9 cellular contexts compared by ENCODE assay signal in genomic region chr1:231629132-231629531, GRCh38. TPM values are rescaled to one million over a fixed set of nuclear protein-coding genes. Genes with fewer than 3 reads are reported as not detected.
DNase-seq lines count a peak whose midpoint lies in the region; ATAC-seq and TF ChIP-seq lines count a peak whose summit lies in the region.
"Had no signal": no experiment of that assay in that cellular context is flagged by ENCODE, and none has a peak within 500 bp of the region (broad histone marks: within the 10 kb centered on the region; RNA-seq: fewer than 3 reads in every experiment).

No MANE protein-coding gene starts in this region.

- peaks cover 28% of the 10 kb centered on the region for H3K4me1 Mint-ChIP-seq in activated CD8-positive, alpha-beta T cell treated with anti-CD3 and anti-CD28 coated beads for 36 hours (ENCODE audit: low read depth)
- peaks cover 30 to 32% of the 10 kb centered on the region in 2 donors for H3K4me1 Mint-ChIP-seq in immature natural killer cell

- peak overlapping the region; percentile 20 for H3K4me3 Mint-ChIP-seq in activated CD8-positive, alpha-beta T cell treated with anti-CD3 and anti-CD28 coated beads for 36 hours
- peak overlapping the region in 2 of 5 donors; percentile 30 to 51 for H3K4me3 Mint-ChIP-seq in immature natural killer cell

- no peak for TF ChIP-seq CTCF in activated CD8-positive, alpha-beta T cell treated with anti-CD3 and anti-CD28 coated beads for 36 hours (IDR thresholded peaks at IDR 0.05)

- H3K36me3 Mint-ChIP-seq in activated CD8-positive, alpha-beta T cell treated with anti-CD3 and anti-CD28 coated beads for 36 hours (ENCODE audit: low read depth), result no peaks in the 10 kb centered on the region
- no peaks in the 10 kb centered on the region for H3K36me3 Mint-ChIP-seq in immature natural killer cell

- POLR2A ChIA-PET in activated CD8-positive, alpha-beta T cell treated with anti-CD3 and anti-CD28 coated beads for 36 hours (lab: Charles Lee), result no interaction called here

- no peaks in the 10 kb centered on the region for H3K27me3 Mint-ChIP-seq in activated CD8-positive, alpha-beta T cell treated with anti-CD3 and anti-CD28 coated beads for 36 hours
- peaks cover 1 to 9% (median 5%) of the 10 kb centered on the region in 3 donors for H3K27me3 Mint-ChIP-seq in immature natural killer cell (ENCODE audit: low read depth in 3 of 3)

- CTCF ChIA-PET in activated CD8-positive, alpha-beta T cell treated with anti-CD3 and anti-CD28 coated beads for 36 hours (lab: Charles Lee), result no interaction called here

- H3K9me3 Mint-ChIP-seq in activated CD8-positive, alpha-beta T cell treated with anti-CD3 and anti-CD28 coated beads for 36 hours, result no peaks in the 10 kb centered on the region
- H3K9me3 Mint-ChIP-seq in immature natural killer cell, result no peaks in the 10 kb centered on the region

- peak overlapping the region; percentile 43 for H3K27ac Mint-ChIP-seq in activated CD8-positive, alpha-beta T cell treated with anti-CD3 and anti-CD28 coated beads for 36 hours
- H3K27ac Mint-ChIP-seq in immature natural killer cell, result peak overlapping the region in 2 of 6 donors; percentile 1 to 48

- DNase-seq in AG20443 (ENCODE audit: low spot score) (peak; percentile 52), HCEC 1CT (peak; percentile 33), immature natural killer cell (peak in 2 of 3 donors; percentile 7 to 15), DMS53 (lab: John Stamatoyannopoulos, UW) (no peak), DMS114 treated with DMSO at 0.1 percent for 48 hours (lab: John Stamatoyannopoulos, UW; ENCODE audit: unreplicated experiment) (no peak)
- DNase-seq in activated CD8-positive, alpha-beta T cell treated with anti-CD3 and anti-CD28 coated beads for 36 hours, result peak; percentile 30
- DNase-seq: NCI-H1930 had no signal

- intact Hi-C loops in activated CD8-positive, alpha-beta T cell treated with anti-CD3 and anti-CD28 coated beads for 36 hours (cut with micrococcal nuclease), result no loop called here

- ATAC-seq in activated CD8-positive, alpha-beta T cell treated with anti-CD3 and anti-CD28 coated beads for 36 hours, result no peak
- no peak for ATAC-seq in HG02588 (IDR thresholded peaks at IDR 0.05; ENCODE audit: unreplicated experiment)
- no peak for ATAC-seq in HG03378 (IDR thresholded peaks at IDR 0.05; ENCODE audit: unreplicated experiment)

RNA-seq across cellular contexts. Expression of gene DISC1, which starts 2.5 kb away (rescaled TPM):
- total RNA-seq in activated CD8-positive, alpha-beta T cell treated with anti-CD3 and anti-CD28 coated beads for 36 hours, result 1 to 10 TPM; 3.5 to 5.0 TPM
- 1 to 10 TPM in 2 of 3 donors, not detected in 1; 1.1 to 1.3 TPM for polyA plus RNA-seq in immature natural killer cell

Comparison
In these comparisons a context has a peak if more than half of its experiments do, and no peak if none do; other contexts are left out.
1. DNase-seq: peak in AG20443 (single experiment), HCEC 1CT (single experiment), activated CD8-positive, alpha-beta T cell treated with anti-CD3 and anti-CD28 coated beads for 36 hours (single experiment) and immature natural killer cell (2 of 3); none in DMS53 (single experiment) and DMS114 treated with DMSO at 0.1 percent for 48 hours (single experiment).